In the genomic region with DNA sequence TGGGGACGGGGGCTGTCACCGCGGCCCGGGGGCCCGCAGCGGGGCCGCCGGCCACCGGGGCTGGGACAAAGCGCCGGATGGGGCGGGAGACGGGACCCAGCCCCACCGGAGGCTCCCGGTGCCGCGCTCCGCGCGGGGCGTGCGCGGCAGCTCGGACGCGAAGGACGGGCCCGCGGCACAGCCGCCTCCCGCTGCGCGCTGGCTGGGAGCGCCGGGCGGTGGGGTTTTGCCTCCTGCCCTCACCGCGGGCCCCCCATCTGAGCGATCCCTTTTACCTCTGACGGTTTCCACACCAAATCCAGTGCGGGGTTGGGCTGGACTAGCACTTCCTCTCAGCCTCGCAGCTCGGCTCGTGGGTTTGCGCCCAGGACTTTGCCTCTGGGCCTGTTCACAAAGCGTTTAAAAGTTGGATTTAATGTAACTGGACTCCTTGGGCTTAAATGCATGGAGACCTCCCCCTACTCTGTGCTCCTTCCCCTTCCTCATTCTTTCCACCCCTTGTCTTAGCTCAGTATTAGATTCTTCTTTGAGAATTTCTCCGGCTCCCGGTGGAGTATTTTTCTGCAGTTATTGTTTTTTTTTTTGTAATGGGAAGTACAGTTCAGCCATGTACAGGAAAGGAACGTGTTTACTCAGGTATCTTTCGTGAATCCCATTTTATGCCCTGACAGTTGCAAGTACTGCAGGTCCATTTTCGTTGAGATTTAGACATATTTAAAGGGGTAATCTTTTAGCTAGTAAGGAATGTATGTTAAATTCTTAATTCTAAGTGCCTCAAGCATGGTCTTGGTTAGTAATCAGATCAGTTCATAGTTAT, we compare ENCODE assay signal across 1 cellular context.
TF ChIP-seq lines count a peak whose summit lies in the region.

No MANE protein-coding gene starts in this region.

TF ChIP-seq in H1, 55 proteins besides CTCF, POLR2A, EP300 and RAD21 (continued from another document):
- TF ChIP-seq RBBP5 (IDR thresholded peaks at IDR 0.05; ENCODE audit: borderline replicate concordance, low read depth, low read length), result peak; percentile 75; the same call in 1 of the 2 replicates
- TF ChIP-seq JUND (IDR thresholded peaks at IDR 0.05; ENCODE audit: low read length), result no peak
- no peak for TF ChIP-seq SIN3A (conservative IDR thresholded peaks at IDR 0.05 in 1 of 2, IDR thresholded peaks at IDR 0.05 in 1 of 2; ENCODE audit: low read depth in 1 of 2, low read length in 2 of 2)
- TF ChIP-seq CBX5 (IDR thresholded peaks at IDR 0.05; ENCODE audit: low read depth, low read length), result no peak
- TF ChIP-seq, protein P1, sequence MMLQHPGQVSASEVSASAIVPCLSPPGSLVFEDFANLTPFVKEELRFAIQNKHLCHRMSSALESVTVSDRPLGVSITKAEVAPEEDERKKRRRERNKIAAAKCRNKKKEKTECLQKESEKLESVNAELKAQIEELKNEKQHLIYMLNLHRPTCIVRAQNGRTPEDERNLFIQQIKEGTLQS (IDR thresholded peaks at IDR 0.05; ENCODE audit: insufficient read depth, low read depth, low read length), result no peak
- TF ChIP-seq SUZ12 (IDR thresholded peaks at IDR 0.05; ENCODE audit: low read length), result no peak
- TF ChIP-seq ZNF274 (IDR thresholded peaks at IDR 0.05; ENCODE audit: borderline replicate concordance, extremely low read depth, low read length), result no peak
- TF ChIP-seq BACH1 (IDR thresholded peaks at IDR 0.05; ENCODE audit: low read length), result 0 out of 2 replicates have a peak, but pooled peaks have one; percentile 6
- TF ChIP-seq SP1 (IDR thresholded peaks at IDR 0.05; ENCODE audit: low read depth, low read length), result no peak
- TF ChIP-seq PHF8 (conservative IDR thresholded peaks at IDR 0.05; ENCODE audit: low read depth, low read length), result peak; percentile 31; the same call in 1 of the 2 replicates
- TF ChIP-seq ASH2L (IDR thresholded peaks at IDR 0.05; ENCODE audit: low read length), result no peak
- peak; percentile 92 for TF ChIP-seq KDM4A (IDR thresholded peaks at IDR 0.05; ENCODE audit: low read depth, low read length, severe bottlenecking)
- peak; percentile 61 for TF ChIP-seq CTBP2 (IDR thresholded peaks at IDR 0.05; ENCODE audit: borderline replicate concordance, insufficient read depth, insufficient read length, low read length)
- no peak for TF ChIP-seq YY1 (IDR thresholded peaks at IDR 0.05; ENCODE audit: low read depth, low read length)
